In the genomic region with DNA sequence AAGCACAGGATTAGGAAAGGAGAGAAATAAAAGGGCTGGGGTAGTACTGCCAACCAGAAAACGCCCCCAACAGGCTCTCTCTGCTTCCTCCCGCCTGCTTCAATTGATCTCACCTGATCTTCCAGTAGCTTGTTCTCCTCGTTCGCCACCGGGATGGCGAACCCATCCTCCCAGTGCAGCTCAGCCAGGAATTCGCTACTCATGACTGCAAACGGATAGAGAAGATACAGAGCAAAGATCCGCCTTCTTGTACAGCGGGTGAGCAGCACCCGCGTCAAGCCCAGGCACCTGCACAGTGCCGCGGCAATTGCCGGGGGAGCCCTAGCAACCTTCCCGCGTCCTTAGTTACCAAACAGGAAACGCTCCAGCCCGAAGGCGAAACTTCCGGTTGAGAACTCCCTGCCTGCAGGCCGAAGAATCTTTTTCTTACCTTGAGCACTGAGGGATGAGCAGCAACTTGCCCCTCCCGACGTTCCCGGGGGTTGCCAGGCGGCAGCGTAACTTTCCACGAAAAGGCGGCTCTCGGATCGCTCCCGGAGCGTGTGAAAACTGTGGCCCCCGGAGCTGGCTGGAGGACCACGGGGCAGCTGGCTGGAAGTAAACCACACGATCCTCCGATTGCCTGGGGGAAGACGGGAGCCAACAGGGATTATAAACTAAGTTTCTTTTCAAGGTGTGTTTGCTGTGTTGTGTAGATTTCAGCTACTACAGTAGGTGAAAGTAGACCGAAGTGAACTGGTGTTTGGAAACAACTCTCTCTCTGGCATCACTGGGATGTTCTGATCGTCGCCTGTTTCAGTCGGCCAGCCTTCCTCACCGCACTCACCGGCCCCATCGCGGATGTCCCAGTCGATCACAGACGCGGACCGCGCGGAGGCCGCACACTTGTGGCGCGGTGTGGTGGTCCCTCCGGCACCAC, we compare ENCODE assay signal across 8 cellular contexts.
DNase-seq lines count a peak whose midpoint lies in the region; ATAC-seq lines count a peak whose summit lies in the region.

A gene (minus strand): TSS at position 312 of the 919 bp plus-strand sequence. CDS start 109 bp downstream, at position 203.

- H3K27me3 ChIP-seq in mucosa of rectum (ENCODE audit: control insufficient read depth in 2 of 2, insufficient read depth in 2 of 2, low read length in 2 of 2) = peaks cover 7 to 11% of the 10 kb centered on the region in 2 donors

- peak within 1 kb of the TSS; percentile 10 for H3K27ac ChIP-seq in epithelial cell of prostate
- H3K27ac ChIP-seq in mucosa of rectum (ENCODE audit: low read depth in 2 of 2, low read length in 2 of 2) = no peak within 1 kb of the TSS

- no peaks in the 10 kb centered on the region for H3K9me3 ChIP-seq in mucosa of rectum (ENCODE audit: control insufficient read depth in 2 of 2, low read length in 2 of 2)

- peak within 1 kb of the TSS in 1 of 2 donors; percentile 56 for H3K9ac ChIP-seq in mucosa of rectum (ENCODE audit: low read depth in 1 of 2, low read length in 2 of 2)

- ATAC-seq in GM19035 (IDR thresholded peaks at IDR 0.05; ENCODE audit: unreplicated experiment) (peak; percentile 98), HG03342 (IDR thresholded peaks at IDR 0.05; ENCODE audit: unreplicated experiment) (peak; percentile 94)

- peak within 1 kb of the TSS; percentile 63 to 82 for H3K4me3 ChIP-seq in mucosa of rectum (ENCODE audit: low read length in 2 of 2)

- peak; percentile 78 for DNase-seq in AG20443 (ENCODE audit: low spot score)
- DNase-seq in NCI-H524 treated with DMSO at 0.1 percent for 48 hours (lab: John Stamatoyannopoulos, UW) = peak; percentile 61
- peak; percentile 39 for DNase-seq in activated CD8-positive, alpha-beta memory T cell treated with anti-CD3 and anti-CD28 coated beads, Interleukin-2, amount 50 U/mL, for 24 hours (ENCODE audit: extremely low read depth)
- DNase-seq in epithelial cell of prostate (ENCODE audit: low read depth, low spot score) = peak; percentile 33
- peak; percentile 19 to 26 for DNase-seq in stimulated activated CD8-positive, alpha-beta memory T cell treated with anti-CD3 and anti-CD28 coated beads, Interleukin-4, amount 100 ng/mL, for 4 hours (ENCODE audit: low read depth in 2 of 2, low spot score in 1 of 2)

- no peaks in the 10 kb centered on the region for H3K36me3 ChIP-seq in mucosa of rectum (ENCODE audit: control insufficient read depth in 2 of 2, insufficient read depth in 2 of 2, low read length in 2 of 2)

- peaks cover 8 to 11% of the 10 kb centered on the region in 2 donors for H3K4me1 ChIP-seq in mucosa of rectum (ENCODE audit: control insufficient read depth in 2 of 2, insufficient read depth in 2 of 2, low read length in 2 of 2)

Comparison
In these comparisons a context has a peak if more than half of its experiments do, and no peak if none do; other contexts are left out.
1. DNase-seq: peak in every context shown above with its lines; median percentile 78 in AG20443; 61 in NCI-H524 treated with DMSO at 0.1 percent for 48 hours; 39 in activated CD8-positive, alpha-beta memory T cell treated with anti-CD3 and anti-CD28 coated beads, Interleukin-2, amount 50 U/mL, for 24 hours; 33 in epithelial cell of prostate; 22 in stimulated activated CD8-positive, alpha-beta memory T cell treated with anti-CD3 and anti-CD28 coated beads, Interleukin-4, amount 100 ng/mL, for 4 hours.